1 cellular context compared by ENCODE assay signal in genomic region chr3:13265507-13265906, GRCh38.
TF ChIP-seq lines count a peak whose summit lies in the region.

No MANE protein-coding gene starts in this region.

TF ChIP-seq in K562, 482 proteins besides CTCF, POLR2A, EP300 and RAD21 (continued from another document):
- TF ChIP-seq SFPQ (IDR thresholded peaks at IDR 0.05; ENCODE audit: low read depth, low read length) (no peak), HDAC2 (IDR thresholded peaks at IDR 0.05) (peak; percentile 79), SMARCC2 (IDR thresholded peaks at IDR 0.05; ENCODE audit: low read depth) (no peak), HDAC1 (IDR thresholded peaks at IDR 0.05) (0 out of 4 replicates have a peak, but pooled peaks of 1 of the 2 experiments have one; percentile 26), ZNF3 (CRISPR knock-in tag; IDR thresholded peaks at IDR 0.05) (no peak), RBM25 (IDR thresholded peaks at IDR 0.05; ENCODE audit: low read depth, low read length, severe bottlenecking) (peak; percentile 95), HLTF (IDR thresholded peaks at IDR 0.05) (peak; percentile 99), ZBTB8A (IDR thresholded peaks at IDR 0.05; ENCODE audit: partially characterized antibody) (no peak), THAP12 (CRISPR knock-in tag; IDR thresholded peaks at IDR 0.05) (no peak), DMBX1 (CRISPR knock-in tag; IDR thresholded peaks at IDR 0.05; ENCODE audit: borderline replicate concordance) (no peak; the same call in 1 of the 2 replicates), RBM17 (IDR thresholded peaks at IDR 0.05; ENCODE audit: borderline replicate concordance, low read depth, low read length) (no peak), SRSF3 (IDR thresholded peaks at IDR 0.05; ENCODE audit: insufficient read depth, low read length) (no peak), STAG1 (CRISPR knock-in tag; IDR thresholded peaks at IDR 0.05; ENCODE audit: borderline replicate concordance) (no peak), NELFE (IDR thresholded peaks at IDR 0.05; ENCODE audit: insufficient read depth, insufficient read length) (no peak), ELF2 (CRISPR knock-in tag; IDR thresholded peaks at IDR 0.05) (no peak), YY1 (IDR thresholded peaks at IDR 0.05; ENCODE audit: borderline replicate concordance in 1 of 3, control insufficient read depth in 1 of 3, extremely low read depth in 1 of 3, insufficient read depth in 3 of 3, insufficient read length in 1 of 3, insufficient replicate concordance in 2 of 3, low read depth in 1 of 3, low read length in 2 of 3) (no peak), KDM1A (IDR thresholded peaks at IDR 0.05) (peak; percentile 79 to 90), U2AF2 (optimal IDR thresholded peaks at IDR 0.05; ENCODE audit: low read depth, low read length) (no peak), THAP7 (CRISPR knock-in tag; IDR thresholded peaks at IDR 0.05) (no peak), TFAM (CRISPR knock-in tag; conservative IDR thresholded peaks at IDR 0.05) (no peak), PHTF2 (CRISPR knock-in tag; IDR thresholded peaks at IDR 0.05) (no peak), ZNF507 (tag; conservative IDR thresholded peaks at IDR 0.05) (no peak), THRAP3 (IDR thresholded peaks at IDR 0.05; ENCODE audit: borderline replicate concordance) (no peak), ZNF12 (CRISPR knock-in tag; IDR thresholded peaks at IDR 0.05) (no peak), NFIX (CRISPR knock-in tag; IDR thresholded peaks at IDR 0.05; ENCODE audit: low read depth) (no peak), CEBPZ (IDR thresholded peaks at IDR 0.05; ENCODE audit: borderline replicate concordance, low read depth, low read length) (0 out of 2 replicates have a peak, but pooled peaks have one; percentile 59), CBFB (CRISPR knock-in tag; IDR thresholded peaks at IDR 0.05) (no peak), BCL6 (CRISPR knock-in tag; IDR thresholded peaks at IDR 0.05) (no peak), TRIM28 (IDR thresholded peaks at IDR 0.05) (peak; percentile 52; the same call in 1 of the 2 replicates), GTF2F1 (IDR thresholded peaks at IDR 0.05; ENCODE audit: low read depth, low read length) (no peak), ZNF224 (CRISPR knock-in tag; IDR thresholded peaks at IDR 0.05) (no peak), ZNF133 (CRISPR knock-in tag; IDR thresholded peaks at IDR 0.05) (no peak), E2F6 (IDR thresholded peaks at IDR 0.05; ENCODE audit: borderline replicate concordance in 1 of 2, extremely low read depth in 1 of 2, insufficient read depth in 1 of 2, insufficient read length in 1 of 2, low read depth in 1 of 2, low read length in 1 of 2, poor library complexity in 1 of 2, severe bottlenecking in 1 of 2) (no peak)
